In the genomic region with DNA sequence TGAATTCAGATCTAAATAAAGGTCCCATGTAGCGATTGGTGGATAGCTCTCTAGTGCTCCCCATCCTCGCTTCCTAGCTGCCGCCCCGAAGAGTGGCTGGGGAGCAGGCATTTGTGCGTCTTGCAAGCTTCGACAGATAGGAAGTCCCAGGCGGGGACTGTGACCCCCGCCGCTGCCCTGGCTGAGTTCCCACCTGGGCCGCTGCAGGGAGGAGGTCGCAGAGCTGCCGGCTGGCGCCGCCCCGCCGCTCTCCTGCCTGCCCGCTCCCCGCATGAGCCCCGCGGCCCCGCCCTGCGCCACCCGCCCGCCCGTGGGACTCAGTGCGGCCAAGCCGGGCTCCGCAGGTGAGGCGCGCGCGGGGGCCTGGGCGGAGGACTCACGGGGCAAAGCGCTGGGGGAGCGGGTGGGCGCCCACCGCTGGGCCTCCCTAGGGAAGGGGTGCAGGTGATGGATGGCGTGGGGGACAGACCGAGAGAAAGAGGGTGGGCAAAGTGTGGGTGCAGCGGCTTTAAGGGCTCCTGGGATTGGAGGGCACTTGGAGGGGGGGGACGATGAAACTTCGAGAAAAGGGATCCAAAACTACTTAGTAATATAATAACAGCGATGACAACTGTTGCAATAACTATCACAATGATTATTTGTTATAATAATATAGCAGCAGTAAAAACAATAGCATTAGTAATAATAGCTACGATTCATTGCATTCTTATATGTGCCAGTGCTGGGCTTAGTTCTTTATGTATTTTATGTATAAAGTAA, we compare ENCODE assay signal across 1 cellular context.
TF ChIP-seq lines count a peak whose summit lies in the region.

A gene (plus strand): TSS at position 80 of the 759 bp plus-strand sequence. CDS start 14,547 bp downstream, outside the sequence.

TF ChIP-seq in K562, 482 proteins besides CTCF, POLR2A, EP300 and RAD21 (continued from another document):
- TF ChIP-seq, protein P1, sequence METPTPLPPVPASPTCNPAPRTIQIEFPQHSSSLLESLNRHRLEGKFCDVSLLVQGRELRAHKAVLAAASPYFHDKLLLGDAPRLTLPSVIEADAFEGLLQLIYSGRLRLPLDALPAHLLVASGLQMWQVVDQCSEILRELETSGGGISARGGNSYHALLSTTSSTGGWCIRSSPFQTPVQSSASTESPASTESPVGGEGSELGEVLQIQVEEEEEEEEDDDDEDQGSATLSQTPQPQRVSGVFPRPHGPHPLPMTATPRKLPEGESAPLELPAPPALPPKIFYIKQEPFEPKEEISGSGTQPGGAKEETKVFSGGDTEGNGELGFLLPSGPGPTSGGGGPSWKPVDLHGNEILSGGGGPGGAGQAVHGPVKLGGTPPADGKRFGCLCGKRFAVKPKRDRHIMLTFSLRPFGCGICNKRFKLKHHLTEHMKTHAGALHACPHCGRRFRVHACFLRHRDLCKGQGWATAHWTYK (CRISPR knock-in tag; IDR thresholded peaks at IDR 0.05) = no peak
- TF ChIP-seq, protein P2, sequence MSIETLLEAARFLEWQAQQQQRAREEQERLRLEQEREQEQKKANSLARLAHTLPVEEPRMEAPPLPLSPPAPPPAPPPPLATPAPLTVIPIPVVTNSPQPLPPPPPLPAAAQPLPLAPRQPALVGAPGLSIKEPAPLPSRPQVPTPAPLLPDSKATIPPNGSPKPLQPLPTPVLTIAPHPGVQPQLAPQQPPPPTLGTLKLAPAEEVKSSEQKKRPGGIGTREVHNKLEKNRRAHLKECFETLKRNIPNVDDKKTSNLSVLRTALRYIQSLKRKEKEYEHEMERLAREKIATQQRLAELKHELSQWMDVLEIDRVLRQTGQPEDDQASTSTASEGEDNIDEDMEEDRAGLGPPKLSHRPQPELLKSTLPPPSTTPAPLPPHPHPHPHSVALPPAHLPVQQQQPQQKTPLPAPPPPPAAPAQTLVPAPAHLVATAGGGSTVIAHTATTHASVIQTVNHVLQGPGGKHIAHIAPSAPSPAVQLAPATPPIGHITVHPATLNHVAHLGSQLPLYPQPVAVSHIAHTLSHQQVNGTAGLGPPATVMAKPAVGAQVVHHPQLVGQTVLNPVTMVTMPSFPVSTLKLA (conservative IDR thresholded peaks at IDR 0.05) = no peak
- TF ChIP-seq EP400 (IDR thresholded peaks at IDR 0.05) = no peak
- TF ChIP-seq, protein P3, sequence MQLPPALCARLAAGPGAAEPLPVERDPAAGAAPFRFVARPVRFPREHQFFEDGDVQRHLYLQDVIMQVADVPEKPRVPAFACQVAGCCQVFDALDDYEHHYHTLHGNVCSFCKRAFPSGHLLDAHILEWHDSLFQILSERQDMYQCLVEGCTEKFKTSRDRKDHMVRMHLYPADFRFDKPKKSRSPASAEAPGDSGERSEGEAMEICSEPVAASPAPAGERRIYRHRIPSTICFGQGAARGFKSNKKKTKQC (CRISPR knock-in tag; IDR thresholded peaks at IDR 0.05) = no peak
- no peak for TF ChIP-seq SMARCA5 (IDR thresholded peaks at IDR 0.05)
- no peak for TF ChIP-seq ZNF311 (CRISPR knock-in tag; IDR thresholded peaks at IDR 0.05)
- TF ChIP-seq, protein P4, sequence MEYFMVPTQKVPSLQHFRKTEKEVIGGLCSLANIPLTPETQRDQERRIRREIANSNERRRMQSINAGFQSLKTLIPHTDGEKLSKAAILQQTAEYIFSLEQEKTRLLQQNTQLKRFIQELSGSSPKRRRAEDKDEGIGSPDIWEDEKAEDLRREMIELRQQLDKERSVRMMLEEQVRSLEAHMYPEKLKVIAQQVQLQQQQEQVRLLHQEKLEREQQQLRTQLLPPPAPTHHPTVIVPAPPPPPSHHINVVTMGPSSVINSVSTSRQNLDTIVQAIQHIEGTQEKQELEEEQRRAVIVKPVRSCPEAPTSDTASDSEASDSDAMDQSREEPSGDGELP (CRISPR knock-in tag; IDR thresholded peaks at IDR 0.05; ENCODE audit: borderline replicate concordance) = no peak
- TF ChIP-seq E2F3 (CRISPR knock-in tag; IDR thresholded peaks at IDR 0.05) = no peak
